21 cellular contexts compared by ENCODE assay signal in the genomic region with DNA sequence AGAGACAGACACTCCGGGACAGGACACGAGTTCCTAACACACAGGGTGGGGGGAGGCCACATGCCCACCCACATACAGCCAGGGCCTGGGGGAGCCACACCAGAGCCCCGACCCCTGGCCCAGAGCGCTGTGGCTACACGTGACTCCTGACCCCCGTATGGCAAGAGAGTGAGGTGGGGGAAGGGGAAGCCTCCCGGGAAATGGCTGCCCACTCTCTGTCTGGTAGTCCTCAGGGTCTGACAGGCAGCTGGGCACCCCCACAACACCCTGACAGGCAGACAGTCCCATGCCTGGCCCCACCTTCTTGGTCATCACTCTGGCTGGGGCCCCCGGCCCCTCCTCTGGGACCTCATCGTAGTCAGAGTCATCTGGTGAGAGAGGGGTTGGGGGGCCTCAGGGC. TPM values are rescaled to one million over a fixed set of nuclear protein-coding genes. Genes with fewer than 3 reads are reported as not detected.
A peak's percentile ranks its signal among the peaks of the same experiment; 100 is the strongest.
DNase-seq lines count a peak whose midpoint lies in the region; ATAC-seq and TF ChIP-seq lines count a peak whose summit lies in the region.
"Had no signal": no experiment of that assay in that cellular context is flagged by ENCODE, and none has a peak within 500 bp of the region (broad histone marks: within the 10 kb centered on the region; RNA-seq: fewer than 3 reads in every experiment).

No MANE protein-coding gene starts in this region.

- H3K4me3 Mint-ChIP-seq in activated CD4-positive, alpha-beta T cell treated with anti-CD3 and anti-CD28 coated beads, Interleukin-2, amount 10 ng/mL, durations not matched to agents 24 days and 14 days: no peak overlapping the region
- no peak overlapping the region for H3K4me3 Mint-ChIP-seq in mesothelial cell of epicardium
- no peak overlapping the region for H3K4me3 Mint-ChIP-seq in activated CD4-positive, alpha-beta memory T cell treated with anti-CD3 and anti-CD28 coated beads for 36 hours
- H3K4me3 Mint-ChIP-seq: activated naive CD4-positive, alpha-beta T cell treated with anti-CD3 and anti-CD28 coated beads, Interleukin-2, amount 50 U/mL, for 24 hours; CD4-positive, CD25-positive, alpha-beta regulatory T cell had no signal

- H3K27me3 Mint-ChIP-seq in activated CD4-positive, alpha-beta T cell treated with anti-CD3 and anti-CD28 coated beads, Interleukin-2, amount 10 ng/mL, durations not matched to agents 24 days and 14 days: no peaks in the 10 kb centered on the region
- no peaks in the 10 kb centered on the region for H3K27me3 Mint-ChIP-seq in mesothelial cell of epicardium (ENCODE audit: low read depth)
- H3K27me3 Mint-ChIP-seq in activated CD4-positive, alpha-beta memory T cell treated with anti-CD3 and anti-CD28 coated beads for 36 hours: no peaks in the 10 kb centered on the region
- H3K27me3 Mint-ChIP-seq: activated naive CD4-positive, alpha-beta T cell treated with anti-CD3 and anti-CD28 coated beads, Interleukin-2, amount 50 U/mL, for 24 hours; CD4-positive, CD25-positive, alpha-beta regulatory T cell had no signal

- H3K36me3 Mint-ChIP-seq in activated CD4-positive, alpha-beta T cell treated with anti-CD3 and anti-CD28 coated beads, Interleukin-2, amount 10 ng/mL, durations not matched to agents 24 days and 14 days (ENCODE audit: low read depth): peaks cover 35% of the 10 kb centered on the region
- H3K36me3 Mint-ChIP-seq in mesothelial cell of epicardium: peaks cover 15% of the 10 kb centered on the region
- H3K36me3 Mint-ChIP-seq in activated CD4-positive, alpha-beta memory T cell treated with anti-CD3 and anti-CD28 coated beads for 36 hours: peaks cover 10% of the 10 kb centered on the region

- intact Hi-C loops in activated CD4-positive, alpha-beta T cell treated with anti-CD3 and anti-CD28 coated beads, Interleukin-2, amount 10 ng/mL, durations not matched to agents 24 days and 14 days (cut with micrococcal nuclease): no loop called here
- intact Hi-C loops in activated CD4-positive, alpha-beta memory T cell treated with anti-CD3 and anti-CD28 coated beads for 36 hours (cut with micrococcal nuclease): no loop called here

- TF ChIP-seq CTCF in mesothelial cell of epicardium (IDR thresholded peaks at IDR 0.05; ENCODE audit: unreplicated experiment): no peak

- no peaks in the 10 kb centered on the region for H3K9me3 Mint-ChIP-seq in activated CD4-positive, alpha-beta T cell treated with anti-CD3 and anti-CD28 coated beads, Interleukin-2, amount 10 ng/mL, durations not matched to agents 24 days and 14 days
- H3K9me3 Mint-ChIP-seq in mesothelial cell of epicardium: no peaks in the 10 kb centered on the region
- H3K9me3 Mint-ChIP-seq in activated CD4-positive, alpha-beta memory T cell treated with anti-CD3 and anti-CD28 coated beads for 36 hours: no peaks in the 10 kb centered on the region
- H3K9me3 Mint-ChIP-seq: activated naive CD4-positive, alpha-beta T cell treated with anti-CD3 and anti-CD28 coated beads, Interleukin-2, amount 50 U/mL, for 24 hours; CD4-positive, CD25-positive, alpha-beta regulatory T cell had no signal

- POLR2A ChIA-PET in activated CD4-positive, alpha-beta memory T cell treated with anti-CD3 and anti-CD28 coated beads for 36 hours (lab: Charles Lee): no interaction called here

- H3K27ac ChIP-seq in cingulate gyrus (ENCODE audit: low read depth, low read length): peak overlapping the region; percentile 19
- H3K27ac ChIP-seq in substantia nigra (ENCODE audit: low read depth, low read length, poor library complexity, severe bottlenecking): peak overlapping the region; percentile 39
- H3K27ac ChIP-seq: SJCRH30, thoracic aorta had no signal

- DNase-seq in activated CD4-positive, alpha-beta T cell treated with anti-CD3 and anti-CD28 coated beads, Interleukin-2, amount 10 ng/mL, durations not matched to agents 24 days and 14 days: no peak
- DNase-seq in activated CD4-positive, alpha-beta T cell treated with anti-CD3 and anti-CD28 coated beads for 1 hour: no peak
- DNase-seq in mesothelial cell of epicardium (ENCODE audit: low spot score in 2 of 2, unreplicated experiment in 2 of 2) (no peak), substantia nigra (lab: John Stamatoyannopoulos, UW) (peak in 2 of 49 donors; percentile 40 to 46), cortex of kidney (lab: John Stamatoyannopoulos, UW) (no peak)
- DNase-seq in activated CD4-positive, alpha-beta memory T cell treated with anti-CD3 and anti-CD28 coated beads for 36 hours: no peak
- DNase-seq: 8988T; activated CD4-positive, alpha-beta T cell treated with anti-CD3 and anti-CD28 coated beads for 4 hours; CD4-positive, CD25-positive, alpha-beta regulatory T cell; DMS79; islet precursor cell; Kasumi-1; NCI-H1417 treated with DMSO at 0.1 percent for 48 hours; NCI-H2227 treated with DMSO at 0.1 percent for 48 hours; SJCRH30; T1000 had no signal

- CTCF ChIA-PET in activated CD4-positive, alpha-beta memory T cell treated with anti-CD3 and anti-CD28 coated beads for 36 hours (lab: Charles Lee): no interaction called here

- peak overlapping the region; percentile 26 for H3K27ac Mint-ChIP-seq in activated CD4-positive, alpha-beta T cell treated with anti-CD3 and anti-CD28 coated beads, Interleukin-2, amount 10 ng/mL, durations not matched to agents 24 days and 14 days
- H3K27ac Mint-ChIP-seq in mesothelial cell of epicardium: peak overlapping the region; percentile 71
- H3K27ac Mint-ChIP-seq in activated CD4-positive, alpha-beta memory T cell treated with anti-CD3 and anti-CD28 coated beads for 36 hours: no peak overlapping the region

- peaks cover 6% of the 10 kb centered on the region for H3K4me1 Mint-ChIP-seq in activated CD4-positive, alpha-beta T cell treated with anti-CD3 and anti-CD28 coated beads, Interleukin-2, amount 10 ng/mL, durations not matched to agents 24 days and 14 days
- peaks cover 13% of the 10 kb centered on the region for H3K4me1 Mint-ChIP-seq in mesothelial cell of epicardium
- peaks cover 14% of the 10 kb centered on the region for H3K4me1 Mint-ChIP-seq in activated CD4-positive, alpha-beta memory T cell treated with anti-CD3 and anti-CD28 coated beads for 36 hours (ENCODE audit: low read depth)

- no peak for ATAC-seq in HG03108 (IDR thresholded peaks at IDR 0.05; ENCODE audit: unreplicated experiment)

RNA-seq across cellular contexts. Expression of a gene that starts 38.7 kb away (rescaled TPM):
- total RNA-seq in activated CD4-positive, alpha-beta T cell treated with anti-CD3 and anti-CD28 coated beads, Interleukin-2, amount 10 ng/mL, durations not matched to agents 24 days and 14 days: 0.33 and 0.43 TPM in 2 replicates
- 0.63 to 1.4 TPM (median 1.1 TPM) in 3 replicates for total RNA-seq in mesothelial cell of epicardium
- total RNA-seq in activated CD4-positive, alpha-beta memory T cell treated with anti-CD3 and anti-CD28 coated beads for 36 hours: under 1 TPM; 0.29 to 0.97 TPM
- total RNA-seq: chondrocyte had no signal

RNA-seq across cellular contexts. Expression of a gene that starts 39.3 kb away (rescaled TPM):
- total RNA-seq in activated CD4-positive, alpha-beta T cell treated with anti-CD3 and anti-CD28 coated beads, Interleukin-2, amount 10 ng/mL, durations not matched to agents 24 days and 14 days: 76.9 and 81.5 TPM in 2 replicates
- total RNA-seq in mesothelial cell of epicardium: 154 to 163 TPM (median 155 TPM) in 3 replicates
- total RNA-seq in activated CD4-positive, alpha-beta memory T cell treated with anti-CD3 and anti-CD28 coated beads for 36 hours: 10 to 100 TPM; 77.4 to 79.6 TPM
